ENCODE assay signal across 1 cellular context in the genomic region with DNA sequence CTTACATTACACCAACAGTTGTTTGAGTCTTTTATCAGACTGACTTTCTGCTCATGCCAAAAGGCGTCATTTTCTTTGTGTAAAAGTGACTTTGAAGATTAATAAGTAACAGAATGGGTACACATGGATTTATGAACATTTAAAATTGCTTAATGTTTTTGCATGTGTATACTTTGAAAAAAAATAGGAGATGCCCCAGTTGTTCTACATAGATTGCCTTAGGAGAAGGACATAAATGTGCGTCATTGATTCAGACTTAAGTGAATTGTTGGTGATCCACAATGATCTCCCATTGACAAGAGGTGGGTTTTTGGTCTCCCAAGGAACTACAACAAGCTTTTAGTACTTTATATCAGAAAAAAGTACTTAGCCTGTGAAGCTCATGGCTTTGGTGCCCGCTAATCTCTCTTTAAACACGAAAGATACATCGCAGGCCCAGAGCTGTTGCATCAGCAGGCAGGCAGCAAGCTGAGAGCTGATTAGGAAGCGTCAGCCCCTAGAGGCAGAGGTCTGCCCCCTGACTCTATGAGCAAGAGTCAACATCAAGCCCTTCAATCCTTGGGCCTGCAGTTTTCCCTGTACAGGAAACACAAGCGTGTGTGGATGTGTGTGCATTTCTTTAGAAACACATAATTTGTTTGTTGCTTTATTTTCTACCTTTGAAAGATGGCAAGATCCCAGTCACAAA.
TF ChIP-seq lines count a peak whose summit lies in the region.

No MANE protein-coding gene starts in this region.

TF ChIP-seq in HepG2, 621 proteins besides CTCF, POLR2A, EP300 and RAD21 (continued from another document):
- TF ChIP-seq ZSCAN29 (CRISPR knock-in tag; conservative IDR thresholded peaks at IDR 0.05), result 0 out of 2 replicates have a peak, but pooled peaks have one; percentile 56
- peak; percentile 56; the same call in 1 of the 2 replicates for TF ChIP-seq KDM5B (CRISPR knock-in tag; IDR thresholded peaks at IDR 0.05; ENCODE audit: borderline replicate concordance)
- TF ChIP-seq, protein P1, sequence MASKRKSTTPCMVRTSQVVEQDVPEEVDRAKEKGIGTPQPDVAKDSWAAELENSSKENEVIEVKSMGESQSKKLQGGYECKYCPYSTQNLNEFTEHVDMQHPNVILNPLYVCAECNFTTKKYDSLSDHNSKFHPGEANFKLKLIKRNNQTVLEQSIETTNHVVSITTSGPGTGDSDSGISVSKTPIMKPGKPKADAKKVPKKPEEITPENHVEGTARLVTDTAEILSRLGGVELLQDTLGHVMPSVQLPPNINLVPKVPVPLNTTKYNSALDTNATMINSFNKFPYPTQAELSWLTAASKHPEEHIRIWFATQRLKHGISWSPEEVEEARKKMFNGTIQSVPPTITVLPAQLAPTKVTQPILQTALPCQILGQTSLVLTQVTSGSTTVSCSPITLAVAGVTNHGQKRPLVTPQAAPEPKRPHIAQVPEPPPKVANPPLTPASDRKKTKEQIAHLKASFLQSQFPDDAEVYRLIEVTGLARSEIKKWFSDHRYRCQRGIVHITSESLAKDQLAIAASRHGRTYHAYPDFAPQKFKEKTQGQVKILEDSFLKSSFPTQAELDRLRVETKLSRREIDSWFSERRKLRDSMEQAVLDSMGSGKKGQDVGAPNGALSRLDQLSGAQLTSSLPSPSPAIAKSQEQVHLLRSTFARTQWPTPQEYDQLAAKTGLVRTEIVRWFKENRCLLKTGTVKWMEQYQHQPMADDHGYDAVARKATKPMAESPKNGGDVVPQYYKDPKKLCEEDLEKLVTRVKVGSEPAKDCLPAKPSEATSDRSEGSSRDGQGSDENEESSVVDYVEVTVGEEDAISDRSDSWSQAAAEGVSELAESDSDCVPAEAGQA (IDR thresholded peaks at IDR 0.05; ENCODE audit: low read depth), result no peak
- TF ChIP-seq, protein P1 (CRISPR knock-in tag; IDR thresholded peaks at IDR 0.05; ENCODE audit: borderline replicate concordance), result peak; percentile 47; the same call in 1 of the 2 replicates
- TF ChIP-seq GATAD1 (CRISPR knock-in tag; IDR thresholded peaks at IDR 0.05), result peak; percentile 19; the same call in 1 of the 2 replicates
- TF ChIP-seq KMT2A (CRISPR knock-in tag; IDR thresholded peaks at IDR 0.05), result peak; percentile 78; the same call in 1 of the 2 replicates
- peak; percentile 63; the same call in 1 of the 2 replicates for TF ChIP-seq MYC (CRISPR knock-in tag; IDR thresholded peaks at IDR 0.05; ENCODE audit: borderline replicate concordance)
- peak; percentile 92 for TF ChIP-seq GATAD2A (CRISPR knock-in tag; IDR thresholded peaks at IDR 0.05)
- no peak for TF ChIP-seq EEA1 (CRISPR knock-in tag; IDR thresholded peaks at IDR 0.05; ENCODE audit: borderline replicate concordance)
- TF ChIP-seq CEBPG (CRISPR knock-in tag; IDR thresholded peaks at IDR 0.05), result peak; percentile 99
- TF ChIP-seq, protein P2, sequence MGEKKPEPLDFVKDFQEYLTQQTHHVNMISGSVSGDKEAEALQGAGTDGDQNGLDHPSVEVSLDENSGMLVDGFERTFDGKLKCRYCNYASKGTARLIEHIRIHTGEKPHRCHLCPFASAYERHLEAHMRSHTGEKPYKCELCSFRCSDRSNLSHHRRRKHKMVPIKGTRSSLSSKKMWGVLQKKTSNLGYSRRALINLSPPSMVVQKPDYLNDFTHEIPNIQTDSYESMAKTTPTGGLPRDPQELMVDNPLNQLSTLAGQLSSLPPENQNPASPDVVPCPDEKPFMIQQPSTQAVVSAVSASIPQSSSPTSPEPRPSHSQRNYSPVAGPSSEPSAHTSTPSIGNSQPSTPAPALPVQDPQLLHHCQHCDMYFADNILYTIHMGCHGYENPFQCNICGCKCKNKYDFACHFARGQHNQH (CRISPR knock-in tag; IDR thresholded peaks at IDR 0.05), result peak; percentile 62; the same call in 1 of the 2 replicates
- no peak for TF ChIP-seq SOX13 (IDR thresholded peaks at IDR 0.05)
- TF ChIP-seq SOX13 (CRISPR knock-in tag; conservative IDR thresholded peaks at IDR 0.05 in 1 of 2, IDR thresholded peaks at IDR 0.05 in 1 of 2), result peak in 1 of 2 experiments; percentile 58; a peak in 2 of 4 replicates
- TF ChIP-seq, protein P3, sequence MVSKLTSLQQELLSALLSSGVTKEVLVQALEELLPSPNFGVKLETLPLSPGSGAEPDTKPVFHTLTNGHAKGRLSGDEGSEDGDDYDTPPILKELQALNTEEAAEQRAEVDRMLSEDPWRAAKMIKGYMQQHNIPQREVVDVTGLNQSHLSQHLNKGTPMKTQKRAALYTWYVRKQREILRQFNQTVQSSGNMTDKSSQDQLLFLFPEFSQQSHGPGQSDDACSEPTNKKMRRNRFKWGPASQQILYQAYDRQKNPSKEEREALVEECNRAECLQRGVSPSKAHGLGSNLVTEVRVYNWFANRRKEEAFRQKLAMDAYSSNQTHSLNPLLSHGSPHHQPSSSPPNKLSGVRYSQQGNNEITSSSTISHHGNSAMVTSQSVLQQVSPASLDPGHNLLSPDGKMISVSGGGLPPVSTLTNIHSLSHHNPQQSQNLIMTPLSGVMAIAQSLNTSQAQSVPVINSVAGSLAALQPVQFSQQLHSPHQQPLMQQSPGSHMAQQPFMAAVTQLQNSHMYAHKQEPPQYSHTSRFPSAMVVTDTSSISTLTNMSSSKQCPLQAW (CRISPR knock-in tag; IDR thresholded peaks at IDR 0.05), result peak; percentile 44; the same call in 1 of the 2 replicates
- TF ChIP-seq NR2F1 (CRISPR knock-in tag; IDR thresholded peaks at IDR 0.05), result peak in 1 of 2 experiments; percentile 48; a peak in 1 of 4 replicates
- 0 out of 2 replicates have a peak, but pooled peaks have one; percentile 69 for TF ChIP-seq ZNF772 (CRISPR knock-in tag; IDR thresholded peaks at IDR 0.05)
- TF ChIP-seq, protein P4, sequence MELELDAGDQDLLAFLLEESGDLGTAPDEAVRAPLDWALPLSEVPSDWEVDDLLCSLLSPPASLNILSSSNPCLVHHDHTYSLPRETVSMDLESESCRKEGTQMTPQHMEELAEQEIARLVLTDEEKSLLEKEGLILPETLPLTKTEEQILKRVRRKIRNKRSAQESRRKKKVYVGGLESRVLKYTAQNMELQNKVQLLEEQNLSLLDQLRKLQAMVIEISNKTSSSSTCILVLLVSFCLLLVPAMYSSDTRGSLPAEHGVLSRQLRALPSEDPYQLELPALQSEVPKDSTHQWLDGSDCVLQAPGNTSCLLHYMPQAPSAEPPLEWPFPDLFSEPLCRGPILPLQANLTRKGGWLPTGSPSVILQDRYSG (CRISPR knock-in tag; IDR thresholded peaks at IDR 0.05), result no peak
